9 cellular contexts compared by ENCODE assay signal in genomic region chr2:46939596-46940359, GRCh38. TPM values are rescaled to one million over a fixed set of nuclear protein-coding genes. Genes with fewer than 3 reads are reported as not detected.
A peak's percentile ranks its signal among the peaks of the same experiment; 100 is the strongest.
DNase-seq lines count a peak whose midpoint lies in the region; TF ChIP-seq lines count a peak whose summit lies in the region.
"Had no signal": no experiment of that assay in that cellular context is flagged by ENCODE, and none has a peak within 500 bp of the region (broad histone marks: within the 10 kb centered on the region; RNA-seq: fewer than 3 reads in every experiment).

No MANE protein-coding gene starts in this region.

- POLR2A ChIA-PET in activated CD4-positive, alpha-beta T cell treated with anti-CD3 and anti-CD28 coated beads, Interleukin-2, amount 10 ng/mL, durations not matched to agents 7 days and 5 days (lab: Charles Lee): no interaction called here

- CTCF ChIA-PET in activated CD4-positive, alpha-beta T cell treated with anti-CD3 and anti-CD28 coated beads, Interleukin-2, amount 10 ng/mL, durations not matched to agents 7 days and 5 days (lab: Charles Lee): no interaction called here

- peaks cover 16% of the 10 kb centered on the region for H3K36me3 Mint-ChIP-seq in activated CD4-positive, alpha-beta T cell treated with anti-CD3 and anti-CD28 coated beads, Interleukin-2, amount 10 ng/mL, durations not matched to agents 7 days and 5 days (ENCODE audit: low read depth)
- peaks cover 15% of the 10 kb centered on the region for H3K36me3 Mint-ChIP-seq in activated T-helper 1 cell treated with anti-CD3 and anti-CD28 coated beads, Interleukin-12 subunit alpha, Interleukin-12 subunit beta, Interleukin-2, Interleukin-4 antibody, amounts not matched to agents 30 ng/mL and 10 ng/mL and 1 ng/mL, durations not matched to agents 14 hours and 24 hours and 36 hours (ENCODE audit: low read depth)

- peak overlapping the region; percentile 84 for H3K27ac Mint-ChIP-seq in activated CD4-positive, alpha-beta T cell treated with anti-CD3 and anti-CD28 coated beads, Interleukin-2, amount 10 ng/mL, durations not matched to agents 7 days and 5 days
- peak overlapping the region; percentile 61 for H3K27ac Mint-ChIP-seq in activated T-helper 1 cell treated with anti-CD3 and anti-CD28 coated beads, Interleukin-12 subunit alpha, Interleukin-12 subunit beta, Interleukin-2, Interleukin-4 antibody, amounts not matched to agents 30 ng/mL and 10 ng/mL and 1 ng/mL, durations not matched to agents 14 hours and 24 hours and 36 hours

- peak overlapping the region; percentile 79 for H3K4me3 Mint-ChIP-seq in activated CD4-positive, alpha-beta T cell treated with anti-CD3 and anti-CD28 coated beads, Interleukin-2, amount 10 ng/mL, durations not matched to agents 7 days and 5 days
- peak overlapping the region; percentile 85 for H3K4me3 Mint-ChIP-seq in activated T-helper 1 cell treated with anti-CD3 and anti-CD28 coated beads, Interleukin-12 subunit alpha, Interleukin-12 subunit beta, Interleukin-2, Interleukin-4 antibody, amounts not matched to agents 30 ng/mL and 10 ng/mL and 1 ng/mL, durations not matched to agents 14 hours and 24 hours and 36 hours

- no peak for TF ChIP-seq CTCF in suprapubic skin (IDR thresholded peaks at IDR 0.05)

- H3K9me3 ChIP-seq in suprapubic skin: no peaks in the 10 kb centered on the region

- no peaks in the 10 kb centered on the region for H3K9me3 Mint-ChIP-seq in activated CD4-positive, alpha-beta T cell treated with anti-CD3 and anti-CD28 coated beads, Interleukin-2, amount 10 ng/mL, durations not matched to agents 7 days and 5 days
- no peaks in the 10 kb centered on the region for H3K9me3 Mint-ChIP-seq in activated T-helper 1 cell treated with anti-CD3 and anti-CD28 coated beads, Interleukin-12 subunit alpha, Interleukin-12 subunit beta, Interleukin-2, Interleukin-4 antibody, amounts not matched to agents 30 ng/mL and 10 ng/mL and 1 ng/mL, durations not matched to agents 14 hours and 24 hours and 36 hours

- WGBS in suprapubic skin: 58% methylated on average over 12 of the region's 13 CpGs

- H3K36me3 ChIP-seq in suprapubic skin: no peaks in the 10 kb centered on the region

- TF ChIP-seq POLR2A in suprapubic skin (IDR thresholded peaks at IDR 0.05): no peak

- H3K27ac ChIP-seq in suprapubic skin: peak overlapping the region; percentile 96

- TF ChIP-seq EP300 in suprapubic skin (IDR thresholded peaks at IDR 0.05): no peak

- intact Hi-C loops in activated T-helper 1 cell treated with anti-CD3 and anti-CD28 coated beads, Interleukin-12 subunit alpha, Interleukin-12 subunit beta, Interleukin-2, Interleukin-4 antibody, amounts not matched to agents 30 ng/mL and 10 ng/mL and 1 ng/mL, durations not matched to agents 14 hours and 24 hours and 36 hours (cut with micrococcal nuclease): no loop called here

- H3K27me3 Mint-ChIP-seq in activated CD4-positive, alpha-beta T cell treated with anti-CD3 and anti-CD28 coated beads, Interleukin-2, amount 10 ng/mL, durations not matched to agents 7 days and 5 days: no peaks in the 10 kb centered on the region
- no peaks in the 10 kb centered on the region for H3K27me3 Mint-ChIP-seq in activated T-helper 1 cell treated with anti-CD3 and anti-CD28 coated beads, Interleukin-12 subunit alpha, Interleukin-12 subunit beta, Interleukin-2, Interleukin-4 antibody, amounts not matched to agents 30 ng/mL and 10 ng/mL and 1 ng/mL, durations not matched to agents 14 hours and 24 hours and 36 hours (ENCODE audit: insufficient read depth)

- H3K27me3 ChIP-seq in suprapubic skin: no peaks in the 10 kb centered on the region

- peaks cover 32% of the 10 kb centered on the region for H3K4me1 ChIP-seq in suprapubic skin

- no peak for DNase-seq in activated CD4-positive, alpha-beta T cell treated with anti-CD3 and anti-CD28 coated beads, Interleukin-2, amount 10 ng/mL, durations not matched to agents 7 days and 5 days
- DNase-seq in activated CD4-positive, alpha-beta T cell treated with anti-CD3 and anti-CD28 coated beads for 1 hour: no peak
- no peak for DNase-seq in activated T-helper 1 cell treated with anti-CD3 and anti-CD28 coated beads, Interleukin-12 subunit alpha, Interleukin-12 subunit beta, Interleukin-2, Interleukin-4 antibody, amounts not matched to agents 30 ng/mL and 10 ng/mL and 1 ng/mL, durations not matched to agents 14 hours and 24 hours and 36 hours (ENCODE audit: low spot score)
- DNase-seq in kidney tubule cell (ENCODE audit: low spot score) (peak; percentile 18), suprapubic skin (ENCODE audit: low spot score in 2 of 2) (no peak), NCI-H524 treated with DMSO at 0.1 percent for 48 hours (lab: John Stamatoyannopoulos, UW) (no peak), germinal center (ENCODE audit: low spot score) (no peak), hepatic stellate cell (ENCODE audit: low spot score) (no peak)
- DNase-seq: activated effector memory CD4-positive, alpha-beta T cell treated with Interleukin-2 at 50 U/mL for 16 hours had no signal

- H3K4me1 Mint-ChIP-seq in activated CD4-positive, alpha-beta T cell treated with anti-CD3 and anti-CD28 coated beads, Interleukin-2, amount 10 ng/mL, durations not matched to agents 7 days and 5 days: peaks cover 44% of the 10 kb centered on the region
- peaks cover 51% of the 10 kb centered on the region for H3K4me1 Mint-ChIP-seq in activated T-helper 1 cell treated with anti-CD3 and anti-CD28 coated beads, Interleukin-12 subunit alpha, Interleukin-12 subunit beta, Interleukin-2, Interleukin-4 antibody, amounts not matched to agents 30 ng/mL and 10 ng/mL and 1 ng/mL, durations not matched to agents 14 hours and 24 hours and 36 hours (ENCODE audit: low read depth)

- peak overlapping the region; percentile 93 for H3K4me3 ChIP-seq in suprapubic skin

RNA-seq across cellular contexts. Expression of gene TTC7A, which starts 1.2 kb away (rescaled TPM):
- 10 to 100 TPM; 61.2 to 61.5 TPM for total RNA-seq in activated CD4-positive, alpha-beta T cell treated with anti-CD3 and anti-CD28 coated beads, Interleukin-2, amount 10 ng/mL, durations not matched to agents 7 days and 5 days
- total RNA-seq in activated T-helper 1 cell treated with anti-CD3 and anti-CD28 coated beads, Interleukin-12 subunit alpha, Interleukin-12 subunit beta, Interleukin-2, Interleukin-4 antibody, amounts not matched to agents 30 ng/mL and 10 ng/mL and 1 ng/mL, durations not matched to agents 14 hours and 24 hours and 36 hours: 72.5 and 77.2 TPM in 2 replicates
- total RNA-seq in suprapubic skin: 10 to 100 TPM; 44.1 to 65.1 (median 48.3) TPM

RNA-seq across cellular contexts. Expression of gene MCFD2, which starts 24.2 kb away (rescaled TPM):
- total RNA-seq in activated CD4-positive, alpha-beta T cell treated with anti-CD3 and anti-CD28 coated beads, Interleukin-2, amount 10 ng/mL, durations not matched to agents 7 days and 5 days: 10 to 100 TPM; 48.3 to 52.6 TPM
- total RNA-seq in activated T-helper 1 cell treated with anti-CD3 and anti-CD28 coated beads, Interleukin-12 subunit alpha, Interleukin-12 subunit beta, Interleukin-2, Interleukin-4 antibody, amounts not matched to agents 30 ng/mL and 10 ng/mL and 1 ng/mL, durations not matched to agents 14 hours and 24 hours and 36 hours: 48.8 and 51.0 TPM in 2 replicates
- total RNA-seq in suprapubic skin: 10 to 100 TPM; 40.5 to 42.4 (median 41.6) TPM
